ENCODE assay signal across 11 cellular contexts in genomic region chr21:46392921-46393320, GRCh38.
DNase-seq lines count a peak whose midpoint lies in the region; ATAC-seq and TF ChIP-seq lines count a peak whose summit lies in the region.
"Had no signal": no experiment of that assay in that cellular context is flagged by ENCODE, and none has a peak within 500 bp of the region (broad histone marks: within the 10 kb centered on the region; RNA-seq: fewer than 3 reads in every experiment).

No MANE protein-coding gene starts in this region.

- H3K27me3 ChIP-seq in SJCRH30 = no peaks in the 10 kb centered on the region
- no peaks in the 10 kb centered on the region for H3K27me3 ChIP-seq in heart left ventricle
- no peaks in the 10 kb centered on the region for H3K27me3 ChIP-seq in psoas muscle (ENCODE audit: insufficient read depth in 3 of 3, low read length in 2 of 3)
- H3K27me3 ChIP-seq in CD4-positive, alpha-beta T cell (ENCODE audit: control insufficient read depth, insufficient read depth, low read length) = no peaks in the 10 kb centered on the region
- H3K27me3 ChIP-seq: adrenal gland had no signal

- H3K9me3 Mint-ChIP-seq in CD4-positive, alpha-beta T cell = no peaks in the 10 kb centered on the region
- H3K9me3 Mint-ChIP-seq: CD8-positive, alpha-beta T cell had no signal

- H3K27ac ChIP-seq in SJCRH30 (peak overlapping the region; percentile 89), heart left ventricle (peak overlapping the region in 4 of 12 donors; percentile 17 to 34 (median 32)), psoas muscle (peak overlapping the region; percentile 92)
- no peak overlapping the region for H3K27ac ChIP-seq in CD4-positive, alpha-beta T cell (ENCODE audit: low read depth, low read length)

- H3K4me3 Mint-ChIP-seq in CD4-positive, alpha-beta T cell = no peak overlapping the region
- H3K4me3 Mint-ChIP-seq: CD8-positive, alpha-beta T cell had no signal

- POLR2A ChIA-PET in CD4-positive, alpha-beta T cell (lab: Charles Lee) = no interaction called here

- WGBS in heart left ventricle, 4 donors = 67 to 78% (median 74%) methylated on average over 13 of the region's 13 CpGs
- WGBS in psoas muscle, 3 donors = 27 to 32% (median 28%) methylated on average over 13 of the region's 13 CpGs

- no peak overlapping the region for H3K4me3 ChIP-seq in SJCRH30
- no peak overlapping the region for H3K4me3 ChIP-seq in heart left ventricle
- H3K4me3 ChIP-seq in psoas muscle = no peak overlapping the region
- H3K4me3 ChIP-seq: adrenal gland had no signal

- H3K4me1 ChIP-seq in SJCRH30 (peaks cover 28% of the 10 kb centered on the region), heart left ventricle (peaks cover 0 to 8% (median 0%) of the 10 kb centered on the region in 12 donors), psoas muscle (peaks cover 34% of the 10 kb centered on the region)

- DNase-seq in EH (ENCODE audit: low read depth) (peak; percentile 80), SJCRH30 (peak; percentile 63 to 70), heart left ventricle (peak in 4 of 5 donors; percentile 46 to 58 (median 48)), psoas muscle (peak; percentile 78 to 83), NCI-H1105 (lab: John Stamatoyannopoulos, UW) (no peak), NCI-H2029 treated with DMSO at 0.1 percent for 48 hours (lab: John Stamatoyannopoulos, UW) (no peak)
- DNase-seq in CD4-positive, alpha-beta T cell = no peak
- DNase-seq: CD8-positive, alpha-beta T cell; NCI-H187 treated with DMSO at 0.1 percent for 48 hours had no signal

- intact Hi-C loops in heart left ventricle (cut with DNase I) (no loop called here), psoas muscle (cut with DNase I) (loop anchor here in 1 of 2 donors (2.0 to 10.0 kb wide), 2 partner anchors 16 to 168 kb away; partner anchors contain the start of gene LSS)
- intact Hi-C loops in CD4-positive, alpha-beta T cell (cut with DNase I, micrococcal nuclease) = no loop called here

- no peak for TF ChIP-seq POLR2A in heart left ventricle (IDR thresholded peaks at IDR 0.05)

- H3K4me1 Mint-ChIP-seq in CD4-positive, alpha-beta T cell (ENCODE audit: low read depth) = no peaks in the 10 kb centered on the region

- no peak for TF ChIP-seq CTCF in heart left ventricle (IDR thresholded peaks at IDR 0.05)
- no peak for TF ChIP-seq CTCF in psoas muscle (IDR thresholded peaks at IDR 0.05)
- no peak for TF ChIP-seq CTCF in CD4-positive, alpha-beta T cell (IDR thresholded peaks at IDR 0.05)

- ATAC-seq in heart left ventricle = peak in 3 of 4 donors; percentile 37 to 80 (median 64)
- ATAC-seq in psoas muscle = peak; percentile 18 to 44 (median 32)
- ATAC-seq in GM18907 (IDR thresholded peaks at IDR 0.05; ENCODE audit: unreplicated experiment) = no peak
- ATAC-seq in CD4-positive, alpha-beta T cell (ENCODE audit: poor library complexity) = no peak
- ATAC-seq: CD8-positive, alpha-beta T cell had no signal

- H3K27ac Mint-ChIP-seq in CD4-positive, alpha-beta T cell = no peak overlapping the region

- H3K36me3 ChIP-seq in SJCRH30 (peaks cover 5% of the 10 kb centered on the region; the same call in 1 of the 2 replicates), heart left ventricle (peaks cover 0 to 84% (median 74%) of the 10 kb centered on the region in 9 donors), psoas muscle (ENCODE audit: insufficient read depth in 1 of 2, low read depth in 1 of 2) (peaks cover 0 to 80% of the 10 kb centered on the region in 2 donors)

- CTCF ChIA-PET in CD4-positive, alpha-beta T cell (lab: Charles Lee) = no interaction called here

- H3K36me3 Mint-ChIP-seq in CD4-positive, alpha-beta T cell (ENCODE audit: low read depth) = peaks cover 60% of the 10 kb centered on the region

- H3K9me3 ChIP-seq in SJCRH30 (replicated peaks) = no peaks in the 10 kb centered on the region
- H3K9me3 ChIP-seq in heart left ventricle = no peaks in the 10 kb centered on the region
- H3K9me3 ChIP-seq in psoas muscle = no peaks in the 10 kb centered on the region
- H3K9me3 ChIP-seq in CD4-positive, alpha-beta T cell (ENCODE audit: control insufficient read depth, low read length) = no peaks in the 10 kb centered on the region
- H3K9me3 ChIP-seq: adrenal gland had no signal

- no peaks in the 10 kb centered on the region for H3K27me3 Mint-ChIP-seq in CD4-positive, alpha-beta T cell

Comparison
In these comparisons a context has a peak if more than half of its experiments do, and no peak if none do; other contexts are left out.
1. DNase-seq: peak in EH (single experiment), SJCRH30 (2 of 2), heart left ventricle (4 of 5) and psoas muscle (2 of 2); none in CD4-positive, alpha-beta T cell (0 of 10), NCI-H1105 (single experiment) and NCI-H2029 treated with DMSO at 0.1 percent for 48 hours (single experiment).
2. ATAC-seq: peak in heart left ventricle (3 of 4) and psoas muscle (4 of 4); none in GM18907 (single experiment) and CD4-positive, alpha-beta T cell (single experiment).